Comparison of ENCODE assay signal across 8 cellular contexts in genomic region chr3:30657914-30658313, GRCh38. TPM values are rescaled to one million over a fixed set of nuclear protein-coding genes. Genes with fewer than 3 reads are reported as not detected.
A peak's percentile ranks its signal among the peaks of the same experiment; 100 is the strongest.
DNase-seq lines count a peak whose midpoint lies in the region; ATAC-seq and TF ChIP-seq lines count a peak whose summit lies in the region.

No MANE protein-coding gene starts in this region.

- H3K4me3 ChIP-seq in breast epithelium, result no peak overlapping the region

- intact Hi-C loops in breast epithelium (cut with DNase I; ENCODE audit: low total_unique reads), result no loop called here
- intact Hi-C loops in natural killer cell (cut with micrococcal nuclease), result loop anchor here (1.0 to 2.0 kb wide), 2 partner anchors 13 to 47 kb away; no protein-coding TSS in a partner anchor

- H3K9me3 Mint-ChIP-seq in natural killer cell, result no peaks in the 10 kb centered on the region
- H3K9me3 Mint-ChIP-seq in nephron progenitor cell, result no peaks in the 10 kb centered on the region

- H3K4me3 Mint-ChIP-seq in natural killer cell (peak overlapping the region; percentile 61), nephron progenitor cell (no peak overlapping the region)

- peaks cover 67 to 84% of the 10 kb centered on the region in 2 donors for H3K4me1 Mint-ChIP-seq in natural killer cell
- peaks cover 36% of the 10 kb centered on the region for H3K4me1 Mint-ChIP-seq in nephron progenitor cell

- TF ChIP-seq POLR2A in breast epithelium (IDR thresholded peaks at IDR 0.05), result no peak

- peaks cover 14% of the 10 kb centered on the region in 2 donors for H3K4me1 ChIP-seq in breast epithelium

- no peaks in the 10 kb centered on the region for H3K36me3 ChIP-seq in breast epithelium

- H3K27me3 Mint-ChIP-seq in natural killer cell (ENCODE audit: low read depth in 2 of 2) (no peaks in the 10 kb centered on the region), nephron progenitor cell (ENCODE audit: low read depth, poor library complexity) (no peaks in the 10 kb centered on the region)

- no peaks in the 10 kb centered on the region for H3K27me3 ChIP-seq in breast epithelium

- TF ChIP-seq CTCF in breast epithelium (IDR thresholded peaks at IDR 0.05) (no peak), natural killer cell (IDR thresholded peaks at IDR 0.05) (no peak), nephron progenitor cell (IDR thresholded peaks at IDR 0.05) (no peak)

- H3K27ac ChIP-seq in breast epithelium, result peak overlapping the region; percentile 48 to 76

- H3K9me3 ChIP-seq in breast epithelium, result no peaks in the 10 kb centered on the region

- H3K27ac Mint-ChIP-seq in natural killer cell (peak overlapping the region; percentile 82 to 84), nephron progenitor cell (no peak overlapping the region)

- H3K36me3 Mint-ChIP-seq in natural killer cell (peaks cover 25% of the 10 kb centered on the region), nephron progenitor cell (ENCODE audit: low read depth) (peaks cover 29% of the 10 kb centered on the region)

- ATAC-seq in HG03460 (IDR thresholded peaks at IDR 0.05; ENCODE audit: unreplicated experiment) (peak; percentile 22), natural killer cell (peak; percentile 19 to 38 (median 22)), GM21526 (IDR thresholded peaks at IDR 0.05; ENCODE audit: low FRiP score, unreplicated experiment) (no peak), GM19324 (IDR thresholded peaks at IDR 0.05; ENCODE audit: low FRiP score, unreplicated experiment) (no peak)

- DNase-seq in activated gamma-delta T cell treated with Interleukin-2 at 50 U/mL for 16 hours (peak; percentile 22), activated gamma-delta T cell (lab: John Stamatoyannopoulos, UW) (no peak), breast epithelium (ENCODE audit: low spot score in 2 of 2) (no peak), natural killer cell (no peak), nephron progenitor cell (no peak)

RNA-seq across cellular contexts. Expression of gene TGFBR2, which starts 51.5 kb away (rescaled TPM):
- total RNA-seq in breast epithelium (100 to 1,000 TPM; 205 to 281 (median 243) TPM), natural killer cell (100 to 1,000 TPM in 1 of 3 donors, 10 to 100 TPM in 2; 70.4 to 113 (median 99.3) TPM)

Comparison
In these comparisons a context has a peak if more than half of its experiments do, and no peak if none do; other contexts are left out.
1. ATAC-seq: peak in HG03460 (single experiment) and natural killer cell (3 of 3); none in GM21526 (single experiment) and GM19324 (single experiment).